In the genomic region with DNA sequence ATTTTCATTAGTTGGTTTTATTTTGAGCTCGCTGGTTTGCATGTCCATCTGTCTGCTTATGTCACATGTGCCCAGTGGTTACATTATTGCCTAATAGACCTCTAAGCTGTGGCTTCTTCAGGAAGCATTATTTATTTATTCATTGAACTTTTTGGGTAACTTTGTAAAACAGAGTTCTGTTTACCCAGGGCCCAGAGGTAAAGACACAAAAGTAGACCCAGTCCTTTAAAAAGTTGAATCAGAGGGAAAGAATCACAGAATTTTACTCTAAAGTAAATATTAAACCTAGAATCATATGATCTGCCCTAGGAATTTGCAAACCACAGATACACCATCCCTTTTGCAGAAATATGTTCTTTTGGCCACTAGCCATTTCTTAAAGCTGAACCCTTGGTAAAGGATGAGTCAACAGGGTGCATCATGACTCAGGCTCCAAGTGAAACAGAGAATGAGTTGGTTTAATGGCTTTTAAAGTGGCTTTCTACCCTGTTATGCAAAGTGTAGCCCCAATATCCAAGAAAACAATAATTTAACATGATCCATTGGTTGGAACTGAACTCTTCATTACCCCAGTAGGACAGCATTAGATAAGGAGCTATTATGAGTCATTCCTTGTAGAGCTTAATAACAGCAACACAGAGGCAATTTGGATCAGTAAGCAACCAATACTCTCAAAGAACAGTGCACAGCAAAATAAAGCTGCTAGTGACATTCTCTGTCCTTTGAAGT, we compare ENCODE assay signal across 7 cellular contexts.
DNase-seq lines count a peak whose midpoint lies in the region; ATAC-seq and TF ChIP-seq lines count a peak whose summit lies in the region.

No MANE protein-coding gene starts in this region.

- peak; percentile 27 for DNase-seq in LoVo (ENCODE audit: low spot score)
- DNase-seq in choroid plexus epithelial cell (ENCODE audit: low read depth): peak; percentile 98
- peak; percentile 26 for DNase-seq in superior temporal gyrus (ENCODE audit: extremely low spot score)
- no peak for DNase-seq in NCI-H187 treated with DMSO at 0.1 percent for 48 hours (lab: John Stamatoyannopoulos, UW)

- TF ChIP-seq CTCF in choroid plexus epithelial cell (conservative IDR thresholded peaks at IDR 0.05; ENCODE audit: low read depth, low read length): no peak

- H3K4me3 ChIP-seq in choroid plexus epithelial cell (ENCODE audit: low read depth, low read length): no peak overlapping the region

- ATAC-seq in GM19438 (IDR thresholded peaks at IDR 0.05; ENCODE audit: low read depth, unreplicated experiment): peak; percentile 55
- no peak for ATAC-seq in HG03095 (IDR thresholded peaks at IDR 0.05; ENCODE audit: unreplicated experiment)
- ATAC-seq in HG03039 (IDR thresholded peaks at IDR 0.05; ENCODE audit: unreplicated experiment): no peak
